8 cellular contexts compared by ENCODE assay signal in the genomic region with DNA sequence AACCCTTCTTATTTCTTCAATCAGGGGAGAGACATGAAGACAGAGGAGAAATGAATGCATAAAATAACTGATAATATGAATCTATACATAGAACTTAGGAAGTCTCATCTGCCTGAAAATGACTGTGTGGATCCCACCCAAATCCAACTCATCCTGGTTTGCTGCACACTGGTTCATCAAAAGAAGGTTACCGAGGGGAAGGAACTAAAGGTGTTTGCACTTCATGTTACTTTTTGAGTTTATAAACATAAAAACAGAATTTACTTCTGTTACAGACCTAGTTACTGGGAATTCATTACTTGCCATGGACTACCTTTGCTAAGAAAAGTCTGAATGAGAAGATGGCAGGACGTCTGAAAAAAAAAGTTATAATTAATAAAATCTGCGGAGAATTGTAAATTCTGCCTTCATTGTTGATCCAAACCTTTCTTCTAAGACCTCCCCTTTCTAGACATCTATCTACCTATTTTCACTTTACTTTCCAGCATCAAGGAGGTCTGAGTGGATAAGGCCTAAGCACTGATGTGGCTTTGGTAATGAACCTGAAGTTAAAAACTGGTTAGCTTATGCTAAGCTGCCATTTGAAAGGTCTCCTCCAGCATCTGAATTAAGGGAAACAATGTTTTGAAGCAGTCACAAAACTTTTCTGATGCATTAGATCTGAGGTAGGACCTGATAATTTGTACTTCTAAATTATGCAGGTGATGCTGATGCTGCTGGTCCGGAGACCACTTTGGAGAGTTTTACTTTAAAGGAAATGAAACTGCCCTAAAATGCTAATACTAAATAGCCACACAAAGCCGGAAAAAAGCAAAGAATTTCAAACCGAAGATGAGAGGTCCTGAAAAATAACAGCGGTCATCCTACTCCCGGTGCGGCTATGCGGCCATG.
A peak's percentile ranks its signal among the peaks of the same experiment; 100 is the strongest.
DNase-seq lines count a peak whose midpoint lies in the region; ATAC-seq and TF ChIP-seq lines count a peak whose summit lies in the region.

No MANE protein-coding gene starts in this region.

- TF ChIP-seq CTCF in Panc1 (IDR thresholded peaks at IDR 0.05) (no peak), fibroblast of lung (conservative IDR thresholded peaks at IDR 0.05 in 1 of 2, IDR thresholded peaks at IDR 0.05 in 1 of 2; ENCODE audit: low read depth in 1 of 2, low read length in 2 of 2) (no peak)

- in situ Hi-C loops in Panc1 (cut with HindIII; ENCODE audit: low pct_unique_long_range_greater_than_20kb, low sequenced_read_pairs) (no loop called here), ACHN (cut with HindIII; ENCODE audit: low pct_ligation_motif_present, low pct_unique_long_range_greater_than_20kb, low sequenced_read_pairs) (no loop called here)

- H3K27ac ChIP-seq in Panc1 (ENCODE audit: low read length) (peak overlapping the region; percentile 91), fibroblast of lung (ENCODE audit: insufficient read depth, low read length) (peak overlapping the region; percentile 91), skin epidermis (peak overlapping the region in 20 of 21 experiments; percentile 80 to 98 (median 94))

- peaks cover 53% of the 10 kb centered on the region for H3K4me1 Mint-ChIP-seq in activated T-cell treated with anti-CD3 and anti-CD28 coated beads, Interleukin-2, amount 50 U/mL, for 24 hours (ENCODE audit: low read depth)

- H3K4me3 ChIP-seq in Panc1 (ENCODE audit: low read depth in 2 of 2, low read length in 2 of 2): peak overlapping the region; percentile 74 to 87
- H3K4me3 ChIP-seq in fibroblast of lung (replicated peaks in 1 of 4; ENCODE audit: control extremely low read depth in 1 of 4, insufficient read depth in 1 of 4, low read depth in 3 of 4, low read length in 4 of 4): peak overlapping the region; percentile 67 to 91 (median 68)
- H3K4me3 ChIP-seq in skin epidermis: peak overlapping the region; percentile 44 to 74 (median 55)

- intact Hi-C loops in Panc1 (cut with micrococcal nuclease; ENCODE audit: unreplicated experiment): no loop called here

- H2AFZ ChIP-seq in fibroblast of lung (ENCODE audit: low read length): peak overlapping the region; percentile 27

- H3K36me3 ChIP-seq in Panc1 (ENCODE audit: control insufficient read depth, insufficient read depth, low read length) (peaks cover 2% of the 10 kb centered on the region; the same call in 1 of the 2 replicates), fibroblast of lung (ENCODE audit: control insufficient read depth, insufficient read depth, low read length) (no peaks in the 10 kb centered on the region)

- BruUV-seq in Panc1 (replicated peaks; lab: Mats Ljungman, UMichigan): TSS peak; percentile 77

- DNase-seq in activated T-cell treated with anti-CD3 and anti-CD28 coated beads, Interleukin-2, amount 50 U/mL, for 24 hours: no peak
- DNase-seq in activated T-cell treated with anti-CD3 and anti-CD28 coated beads, Interleukin-2, amount 50 U/mL, for 48 hours: no peak
- DNase-seq in Panc1 (ENCODE audit: low read depth, low spot score): no peak
- DNase-seq in fibroblast of lung (ENCODE audit: low read depth in 2 of 2): peak in 1 of 2 donors; percentile 15
- DNase-seq in DMS79 treated with DMSO at 0.1 percent for 48 hours (lab: John Stamatoyannopoulos, UW): no peak
- no peak for DNase-seq in ACHN
- no peak for DNase-seq in SIG-M5 treated with dmso at 0.1 percent for 504 hours (lab: John Stamatoyannopoulos, UW; ENCODE audit: unreplicated experiment)

- H3K79me2 ChIP-seq in fibroblast of lung (ENCODE audit: control insufficient read depth, insufficient read depth, low read length): no peaks in the 10 kb centered on the region

- H4K20me1 ChIP-seq in fibroblast of lung (ENCODE audit: control insufficient read depth, extremely low read depth, insufficient read depth, low read length): no peaks in the 10 kb centered on the region

- no peaks in the 10 kb centered on the region for H3K27me3 Mint-ChIP-seq in activated T-cell treated with anti-CD3 and anti-CD28 coated beads, Interleukin-2, amount 50 U/mL, for 24 hours

- H3K27ac Mint-ChIP-seq in activated T-cell treated with anti-CD3 and anti-CD28 coated beads, Interleukin-2, amount 50 U/mL, for 24 hours: peak overlapping the region; percentile 98

- H3K4me3 Mint-ChIP-seq in activated T-cell treated with anti-CD3 and anti-CD28 coated beads, Interleukin-2, amount 50 U/mL, for 24 hours: peak overlapping the region; percentile 95

- POLR2A ChIA-PET in Panc1 (lab: Charles Lee): no interaction called here

- H3K9me3 ChIP-seq in Panc1 (ENCODE audit: control insufficient read depth, insufficient read depth, low read depth, low read length): no peaks in the 10 kb centered on the region
- no peaks in the 10 kb centered on the region for H3K9me3 ChIP-seq in fibroblast of lung (ENCODE audit: control insufficient read depth, insufficient read depth, low read depth, low read length)

- CTCF ChIA-PET in Panc1 (lab: Charles Lee): no interaction called here

- H3K9ac ChIP-seq in fibroblast of lung (ENCODE audit: insufficient read depth, low read length): peak overlapping the region; percentile 77

- peaks cover 33% of the 10 kb centered on the region for H3K4me1 ChIP-seq in Panc1 (ENCODE audit: control insufficient read depth, insufficient read depth, low read length)
- no peaks in the 10 kb centered on the region for H3K4me1 ChIP-seq in fibroblast of lung (ENCODE audit: control insufficient read depth, extremely low read depth, insufficient read depth, low read length)

- ATAC-seq in Panc1: no peak

- no peaks in the 10 kb centered on the region for H3K9me3 Mint-ChIP-seq in activated T-cell treated with anti-CD3 and anti-CD28 coated beads, Interleukin-2, amount 50 U/mL, for 24 hours

- peak overlapping the region; percentile 67 for H3K4me2 ChIP-seq in fibroblast of lung (ENCODE audit: extremely low read depth, insufficient read depth, low read length)

- H3K27me3 ChIP-seq in Panc1 (ENCODE audit: control insufficient read depth, insufficient read depth, low read length) (no peaks in the 10 kb centered on the region), fibroblast of lung (ENCODE audit: control insufficient read depth, insufficient read depth, low read length) (no peaks in the 10 kb centered on the region)

- peaks cover 14% of the 10 kb centered on the region for H3K36me3 Mint-ChIP-seq in activated T-cell treated with anti-CD3 and anti-CD28 coated beads, Interleukin-2, amount 50 U/mL, for 24 hours (ENCODE audit: low read depth)
